Comparison of ENCODE assay signal across 17 cellular contexts in the genomic region with DNA sequence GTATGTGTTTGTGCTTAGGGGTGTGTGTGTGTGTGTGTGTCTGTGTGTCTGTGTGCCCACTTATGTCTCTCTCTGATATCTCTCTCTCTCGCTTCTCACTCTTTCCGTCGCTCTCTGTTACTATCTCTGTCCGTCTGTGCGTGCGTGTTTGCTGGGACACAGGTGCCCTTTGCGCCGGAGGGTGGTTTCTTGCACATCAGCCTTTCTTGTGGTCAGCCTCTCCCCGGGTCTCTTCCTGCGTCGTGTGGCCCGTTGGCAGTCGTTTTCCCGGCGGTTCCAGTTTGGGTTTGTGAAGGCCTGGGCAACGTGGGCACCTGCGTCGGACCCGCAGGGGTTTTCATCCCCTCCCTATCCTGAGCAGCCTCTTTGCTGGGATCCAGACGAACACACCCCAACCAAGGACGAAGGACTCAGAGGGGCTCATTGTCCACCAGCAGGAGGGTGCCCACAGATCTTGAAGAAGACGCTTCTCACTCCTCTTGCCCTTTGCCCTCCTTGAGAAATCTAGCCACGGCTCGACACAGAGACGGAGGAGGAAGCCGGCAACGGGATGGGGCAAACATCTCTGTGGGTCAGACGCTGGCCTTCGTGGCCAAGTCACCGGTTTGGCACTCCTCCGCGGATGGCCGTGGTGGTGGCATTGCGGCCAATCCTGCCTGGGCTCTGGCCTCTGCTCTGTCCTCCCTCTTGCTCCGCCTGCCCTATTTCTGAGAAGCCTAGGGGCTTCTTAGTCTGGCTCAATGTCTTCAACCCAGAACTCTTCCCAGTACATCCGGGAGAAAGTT.
"Had no signal": no experiment of that assay in that cellular context is flagged by ENCODE, and none has a peak within 500 bp of the region (broad histone marks: within the 10 kb centered on the region; RNA-seq: fewer than 3 reads in every experiment).

No MANE protein-coding gene starts in this region.

- H3K4me3 Mint-ChIP-seq: dendritic cell treated with granulocyte-macrophage colony-stimulating factor and Interleukin-4, amounts not matched to agents 40 ng/mL and 50 ng/mL, for 4 days; effector memory CD8-positive, alpha-beta T cell; immature natural killer cell; memory B cell; mesothelial cell of epicardium; natural killer cell; neural crest cell had no signal

- DNase-seq: effector memory CD8-positive, alpha-beta T cell; esophagus squamous epithelium; foreskin fibroblast; immature natural killer cell; natural killer cell; small intestine; stimulated activated CD4-positive, alpha-beta T cell treated with anti-CD3 and anti-CD28 coated beads, Interleukin-12 subunit alpha, Interleukin-12 subunit beta, amount 100 ng/mL, for 4 hours; stimulated activated naive CD4-positive, alpha-beta T cell treated with Interleukin-2 at 50 U/mL for 16 hours had no signal

- H3K9me3 ChIP-seq: lower lobe of right lung had no signal

- H3K36me3 ChIP-seq: esophagus squamous epithelium, left lung, lower lobe of right lung, ovary, uterus had no signal

- H3K4me3 ChIP-seq: left lung, lower lobe of right lung, ovary, uterus had no signal

- H3K27ac ChIP-seq: esophagus squamous epithelium, gastroesophageal sphincter, left lung, lower lobe of right lung, ovary, uterus had no signal

- H3K27me3 ChIP-seq: esophagus squamous epithelium, gastroesophageal sphincter, left lung, ovary, uterus had no signal

- H3K4me1 Mint-ChIP-seq: immature natural killer cell, memory B cell, mesothelial cell of epicardium, natural killer cell, neural crest cell had no signal

- H3K27me3 Mint-ChIP-seq: dendritic cell treated with granulocyte-macrophage colony-stimulating factor and Interleukin-4, amounts not matched to agents 40 ng/mL and 50 ng/mL, for 4 days; effector memory CD8-positive, alpha-beta T cell; memory B cell had no signal

- H3K4me1 ChIP-seq: esophagus squamous epithelium, gastroesophageal sphincter, left lung, lower lobe of right lung, uterus had no signal

- ATAC-seq: effector memory CD8-positive, alpha-beta T cell; gastroesophageal sphincter; left lung; lower lobe of right lung; natural killer cell had no signal

- H3K27ac Mint-ChIP-seq: dendritic cell treated with granulocyte-macrophage colony-stimulating factor and Interleukin-4, amounts not matched to agents 40 ng/mL and 50 ng/mL, for 4 days; effector memory CD8-positive, alpha-beta T cell; immature natural killer cell; memory B cell; mesothelial cell of epicardium; natural killer cell had no signal
